ENCODE assay signal across 2 cellular contexts in genomic region chr7:139566075-139566474, GRCh38.
TF ChIP-seq lines count a peak whose summit lies in the region.

No MANE protein-coding gene starts in this region.

TF ChIP-seq in GM23338, 12 proteins besides CTCF, POLR2A, EP300 and RAD21:
- TF ChIP-seq JUNB (IDR thresholded peaks at IDR 0.05; ENCODE audit: unreplicated experiment), result no peak
- TF ChIP-seq CREB1 (CRISPR knock-in tag; IDR thresholded peaks at IDR 0.05; ENCODE audit: low read depth), result no peak
- TF ChIP-seq REST (IDR thresholded peaks at IDR 0.05; ENCODE audit: unreplicated experiment), result no peak
- TF ChIP-seq POLR2AphosphoS5 (IDR thresholded peaks at IDR 0.05; ENCODE audit: low read depth), result no peak
- TF ChIP-seq ZNF331 (CRISPR knock-in tag; IDR thresholded peaks at IDR 0.05; ENCODE audit: low read depth), result no peak
- TF ChIP-seq STAT1 (IDR thresholded peaks at IDR 0.05; ENCODE audit: unreplicated experiment), result no peak
- TF ChIP-seq ETS1 (IDR thresholded peaks at IDR 0.05), result no peak
- TF ChIP-seq ZNF462 (CRISPR knock-in tag; IDR thresholded peaks at IDR 0.05), result no peak
- no peak for TF ChIP-seq ZNF114 (CRISPR knock-in tag; IDR thresholded peaks at IDR 0.05)

TF ChIP-seq in H1, 55 proteins besides CTCF, POLR2A, EP300 and RAD21:
- TF ChIP-seq ZNF274 (IDR thresholded peaks at IDR 0.05; ENCODE audit: borderline replicate concordance, extremely low read depth, low read length), result no peak
- no peak for TF ChIP-seq GTF2F1 (IDR thresholded peaks at IDR 0.05; ENCODE audit: borderline replicate concordance, low read depth, low read length)
- no peak for TF ChIP-seq CHD2 (IDR thresholded peaks at IDR 0.05; ENCODE audit: low read length)
- no peak for TF ChIP-seq CBX8 (IDR thresholded peaks at IDR 0.05; ENCODE audit: borderline replicate concordance, low read depth, low read length)
- no peak for TF ChIP-seq KDM1A (IDR thresholded peaks at IDR 0.05; ENCODE audit: borderline replicate concordance, low read length)
- no peak for TF ChIP-seq CHD7 (IDR thresholded peaks at IDR 0.05; ENCODE audit: insufficient replicate concordance, low read length)
- TF ChIP-seq YY1 (IDR thresholded peaks at IDR 0.05; ENCODE audit: low read depth, low read length), result no peak
- no peak for TF ChIP-seq USF2 (IDR thresholded peaks at IDR 0.05; ENCODE audit: low read length)
- no peak for TF ChIP-seq HDAC2 (IDR thresholded peaks at IDR 0.05; ENCODE audit: borderline replicate concordance in 1 of 2, low read depth in 2 of 2, low read length in 2 of 2)
- TF ChIP-seq NRF1 (IDR thresholded peaks at IDR 0.05; ENCODE audit: low read depth, low read length), result no peak
- TF ChIP-seq BACH1 (IDR thresholded peaks at IDR 0.05; ENCODE audit: low read length), result no peak
- no peak for TF ChIP-seq E2F6 (IDR thresholded peaks at IDR 0.05)
- TF ChIP-seq RFX5 (IDR thresholded peaks at IDR 0.05; ENCODE audit: borderline replicate concordance, low read depth, low read length), result no peak
- TF ChIP-seq POU5F1 (IDR thresholded peaks at IDR 0.05; ENCODE audit: low read depth, low read length), result no peak
- no peak for TF ChIP-seq MAFK (IDR thresholded peaks at IDR 0.05; ENCODE audit: low read depth, low read length)
- no peak for TF ChIP-seq TBP (IDR thresholded peaks at IDR 0.05; ENCODE audit: low read depth, low read length)
- TF ChIP-seq EGR1 (IDR thresholded peaks at IDR 0.05; ENCODE audit: borderline replicate concordance, low read depth, low read length), result no peak
TF ChIP-seq in H1: peak in this region for 0.
